In the genomic region with DNA sequence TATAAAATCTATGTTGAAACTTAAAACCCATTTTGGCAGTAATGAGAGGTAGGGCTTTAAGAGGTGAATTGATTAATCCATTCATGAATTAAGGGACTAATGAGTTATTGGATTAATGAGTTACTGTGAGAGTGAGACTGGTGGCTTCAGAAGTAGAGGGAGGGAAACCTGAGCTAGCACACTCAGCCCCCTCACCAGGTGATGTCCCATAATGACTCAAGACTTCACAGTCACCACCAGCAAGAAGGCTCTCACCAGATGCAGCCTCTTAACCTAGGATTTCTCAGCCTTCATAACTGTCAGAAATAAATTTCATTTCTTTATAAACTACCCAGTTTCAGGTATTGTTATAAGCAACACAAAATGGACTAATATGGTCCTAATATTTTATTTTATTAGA, we compare ENCODE assay signal across 17 cellular contexts.
DNase-seq lines count a peak whose midpoint lies in the region; ATAC-seq, FAIRE-seq and TF ChIP-seq lines count a peak whose summit lies in the region.
"Had no signal": no experiment of that assay in that cellular context is flagged by ENCODE, and none has a peak within 500 bp of the region (broad histone marks: within the 10 kb centered on the region; RNA-seq: fewer than 3 reads in every experiment).

No MANE protein-coding gene starts in this region.

- H3K27ac ChIP-seq in pancreas (no peak overlapping the region), neuronal stem cell (replicated peaks; ENCODE audit: low read length) (no peak overlapping the region)
- H3K27ac ChIP-seq: psoas muscle, VCaP had no signal

- no peaks in the 10 kb centered on the region for H3K27me3 ChIP-seq in pancreas
- no peaks in the 10 kb centered on the region for H3K27me3 ChIP-seq in neuronal stem cell (ENCODE audit: control insufficient read depth in 3 of 3, insufficient read depth in 3 of 3, low read depth in 1 of 3, low read length in 3 of 3)

- H3K4me2 ChIP-seq in neuronal stem cell (ENCODE audit: insufficient read depth, low read length, poor library complexity, severe bottlenecking) = no peak overlapping the region

- no peak overlapping the region for H2BK12ac ChIP-seq in neuronal stem cell (ENCODE audit: low read length)

- no peak overlapping the region for H2BK120ac ChIP-seq in neuronal stem cell (ENCODE audit: low read depth, low read length)

- H3K4me1 ChIP-seq in pancreas (no peaks in the 10 kb centered on the region), neuronal stem cell (ENCODE audit: control insufficient read depth in 2 of 2, insufficient read depth in 1 of 2, low read depth in 1 of 2, low read length in 2 of 2) (peaks cover 2 to 6% of the 10 kb centered on the region in 2 donors)
- H3K4me1 ChIP-seq: psoas muscle had no signal

- H4K91ac ChIP-seq in neuronal stem cell (ENCODE audit: low read depth, low read length, poor library complexity) = no peak overlapping the region

- H3K4me3 ChIP-seq in pancreas (no peak overlapping the region), neuronal stem cell (ENCODE audit: low read length in 2 of 2) (no peak overlapping the region)
- H3K4me3 ChIP-seq: psoas muscle had no signal

- H3K79me1 ChIP-seq in neuronal stem cell (ENCODE audit: low read depth, low read length) = no peaks in the 10 kb centered on the region

- in situ Hi-C loops in KBM-7 (cut with MboI; ENCODE audit: low pct_unique_long_range_greater_than_20kb, low sequenced_read_pairs) = no loop called here

- H3K9ac ChIP-seq in neuronal stem cell (ENCODE audit: low read depth, low read length, poor library complexity) = no peak overlapping the region

- no peaks in the 10 kb centered on the region for H3K36me3 ChIP-seq in pancreas
- no peaks in the 10 kb centered on the region for H3K36me3 ChIP-seq in neuronal stem cell (replicated peaks in 1 of 2; ENCODE audit: control insufficient read depth in 2 of 2, insufficient read depth in 2 of 2, low read length in 2 of 2)

- no peak overlapping the region for H4K8ac ChIP-seq in neuronal stem cell (ENCODE audit: low read depth, low read length)

- no peak overlapping the region for H3K18ac ChIP-seq in neuronal stem cell (ENCODE audit: low read length)

- H3K14ac ChIP-seq in neuronal stem cell (ENCODE audit: low read length) = no peak overlapping the region

- FAIRE-seq in pancreas (lab: Jason Lieb, UNC) = no peak

- H2AFZ ChIP-seq in neuronal stem cell (ENCODE audit: low read length) = no peak overlapping the region

- no peak overlapping the region for H2BK5ac ChIP-seq in neuronal stem cell (ENCODE audit: low read length)

- intact Hi-C loops in pancreas (cut with DNase I) = no loop called here

- DNase-seq in stimulated activated CD4-positive, alpha-beta T cell treated with anti-CD3 and anti-CD28 coated beads, Interleukin-1b, Interleukin-23, amount 100 ng/mL, for 48 hours = peak; percentile 3
- DNase-seq in stimulated activated CD4-positive, alpha-beta T cell treated with anti-CD3 and anti-CD28 coated beads, Interleukin-15, amount 100 ng/mL, for 24 hours = no peak
- DNase-seq in pancreas (no peak), KBM-7 (no peak), EL (no peak), neuronal stem cell (ENCODE audit: low spot score) (no peak)
- DNase-seq: amygdala; DMS 273 treated with DMSO at 0.1 percent for 48 hours; H7; immature natural killer cell; MM.1S; NK-92 treated with Interleukin-12 subunit alpha and Interleukin-12 subunit beta, amount 100 ng/mL, for 24 hours; psoas muscle had no signal

- peak; percentile 79 for ATAC-seq in GM21717 (IDR thresholded peaks at IDR 0.05; ENCODE audit: unreplicated experiment)
- peak; percentile 78 for ATAC-seq in HG03342 (IDR thresholded peaks at IDR 0.05; ENCODE audit: unreplicated experiment)
- no peak for ATAC-seq in pancreas
- ATAC-seq: psoas muscle; stimulated activated memory B cell treated with anti-CD40 and anti-IgM and Interleukin-4, amounts not matched to agents 10 μg/mL and 1 μg/mL and 100 μg/mL, for 72 hours had no signal

- no peak overlapping the region for H3K23ac ChIP-seq in neuronal stem cell (ENCODE audit: low read depth, low read length, poor library complexity)

- H3K4ac ChIP-seq in neuronal stem cell (ENCODE audit: low read length) = no peak overlapping the region

- no peak overlapping the region for H2AK5ac ChIP-seq in neuronal stem cell (ENCODE audit: low read depth, low read length)

- TF ChIP-seq CTCF in pancreas (IDR thresholded peaks at IDR 0.05) = no peak

- peaks cover 0 to 4% (median 0%) of the 10 kb centered on the region in 4 donors for H3K9me3 ChIP-seq in pancreas
- no peaks in the 10 kb centered on the region for H3K9me3 ChIP-seq in neuronal stem cell (replicated peaks in 1 of 2; ENCODE audit: control insufficient read depth in 2 of 2, insufficient read depth in 1 of 2, low read depth in 1 of 2, low read length in 2 of 2)
- H3K9me3 ChIP-seq: psoas muscle had no signal

- H2BK15ac ChIP-seq in neuronal stem cell (ENCODE audit: low read length) = no peak overlapping the region

Comparison
In these comparisons a context has a peak if more than half of its experiments do, and no peak if none do; other contexts are left out.
1. ATAC-seq: peak in GM21717 (single experiment) and HG03342 (single experiment); none in pancreas (0 of 4).